ENCODE assay signal across 1 cellular context in genomic region chr10:4354382-4354812, GRCh38.
TF ChIP-seq lines count a peak whose summit lies in the region.

No MANE protein-coding gene starts in this region.

TF ChIP-seq in HEK293, 187 proteins besides CTCF, POLR2A, EP300 and RAD21 (continued from another document and continues in another):
- TF ChIP-seq HIC1 (tag by site-specific recombination; IDR thresholded peaks at IDR 0.05) (0 out of 2 replicates have a peak, but pooled peaks have one; percentile 16), ZNF623 (tag by site-specific recombination; IDR thresholded peaks at IDR 0.05) (no peak), KLF8 (tag by site-specific recombination; IDR thresholded peaks at IDR 0.05) (no peak; the same call in 1 of the 2 replicates), ZSCAN30 (tag by site-specific recombination; IDR thresholded peaks at IDR 0.05) (no peak), KLF9 (tag by site-specific recombination; IDR thresholded peaks at IDR 0.05; ENCODE audit: low read depth) (no peak), ZNF548 (tag by site-specific recombination; IDR thresholded peaks at IDR 0.05) (no peak), ZNF660 (tag by site-specific recombination; IDR thresholded peaks at IDR 0.05) (0 out of 2 replicates have a peak, but pooled peaks have one; percentile 65), ZSCAN16 (tag by site-specific recombination; IDR thresholded peaks at IDR 0.05) (no peak), GLI2 (tag by site-specific recombination; IDR thresholded peaks at IDR 0.05; ENCODE audit: borderline replicate concordance, low read depth) (no peak), ZNF146 (tag by site-specific recombination; IDR thresholded peaks at IDR 0.05) (no peak), ZNF670 (tag by site-specific recombination; IDR thresholded peaks at IDR 0.05; ENCODE audit: low read depth) (no peak), ZFHX2 (tag by site-specific recombination; conservative IDR thresholded peaks at IDR 0.05) (no peak), ZNF292 (tag by site-specific recombination; IDR thresholded peaks at IDR 0.05; ENCODE audit: borderline replicate concordance, low read depth) (no peak), ZNF211 (tag by site-specific recombination; IDR thresholded peaks at IDR 0.05; ENCODE audit: low read depth) (no peak), WT1 (tag by site-specific recombination; IDR thresholded peaks at IDR 0.05) (no peak), ZNF701 (tag by site-specific recombination; IDR thresholded peaks at IDR 0.05) (no peak), ZNF664 (tag by site-specific recombination; IDR thresholded peaks at IDR 0.05) (no peak; the same call in 1 of the 2 replicates), ZNF133 (tag by site-specific recombination; IDR thresholded peaks at IDR 0.05) (no peak), ZNF544 (tag by site-specific recombination; IDR thresholded peaks at IDR 0.05) (no peak), ZNF626 (tag by site-specific recombination; IDR thresholded peaks at IDR 0.05) (no peak), TCF7L2 (IDR thresholded peaks at IDR 0.05; ENCODE audit: borderline replicate concordance, low read depth, low read length) (no peak), ZNF24 (tag by site-specific recombination; IDR thresholded peaks at IDR 0.05) (0 out of 2 replicates have a peak, but pooled peaks have one; percentile 22), ZNF777 (tag by site-specific recombination; IDR thresholded peaks at IDR 0.05; ENCODE audit: borderline replicate concordance) (no peak), ZNF629 (tag by site-specific recombination; IDR thresholded peaks at IDR 0.05) (peak; percentile 50), REPIN1 (tag by site-specific recombination; IDR thresholded peaks at IDR 0.05; ENCODE audit: low read depth) (no peak), ZNF239 (tag by site-specific recombination; IDR thresholded peaks at IDR 0.05) (no peak), ZNF433 (tag by site-specific recombination; IDR thresholded peaks at IDR 0.05; ENCODE audit: low read depth) (no peak), ZNF121 (tag by site-specific recombination; IDR thresholded peaks at IDR 0.05) (no peak), ZNF792 (tag by site-specific recombination; IDR thresholded peaks at IDR 0.05) (no peak), ZNF677 (tag by site-specific recombination; IDR thresholded peaks at IDR 0.05) (no peak), ZEB2 (tag by site-specific recombination; IDR thresholded peaks at IDR 0.05) (no peak), ZNF449 (tag by site-specific recombination; IDR thresholded peaks at IDR 0.05) (no peak), KLF1 (tag by site-specific recombination; IDR thresholded peaks at IDR 0.05) (no peak), GLIS1 (tag by site-specific recombination; IDR thresholded peaks at IDR 0.05) (peak; percentile 80), TRIM28 (IDR thresholded peaks at IDR 0.05; ENCODE audit: borderline replicate concordance, low read length) (peak; percentile 94), ZNF223 (tag by site-specific recombination; IDR thresholded peaks at IDR 0.05) (no peak), ZNF837 (tag by site-specific recombination; IDR thresholded peaks at IDR 0.05) (no peak), ZNF473 (tag by site-specific recombination; IDR thresholded peaks at IDR 0.05) (no peak), KLF7 (tag by site-specific recombination; IDR thresholded peaks at IDR 0.05; ENCODE audit: borderline replicate concordance) (no peak), HOXD13 (CRISPR knock-in tag; IDR thresholded peaks at IDR 0.05; ENCODE audit: borderline replicate concordance) (peak; percentile 46; the same call in 1 of the 2 replicates), ZBTB26 (tag by site-specific recombination; optimal IDR thresholded peaks at IDR 0.05) (no peak), ZNF184 (tag by site-specific recombination; IDR thresholded peaks at IDR 0.05) (no peak), ZNF571 (tag by site-specific recombination; IDR thresholded peaks at IDR 0.05) (no peak), ZBTB1 (tag by site-specific recombination; IDR thresholded peaks at IDR 0.05) (no peak), ZNF280C (tag by site-specific recombination; IDR thresholded peaks at IDR 0.05) (no peak)
- TF ChIP-seq, protein P1, sequence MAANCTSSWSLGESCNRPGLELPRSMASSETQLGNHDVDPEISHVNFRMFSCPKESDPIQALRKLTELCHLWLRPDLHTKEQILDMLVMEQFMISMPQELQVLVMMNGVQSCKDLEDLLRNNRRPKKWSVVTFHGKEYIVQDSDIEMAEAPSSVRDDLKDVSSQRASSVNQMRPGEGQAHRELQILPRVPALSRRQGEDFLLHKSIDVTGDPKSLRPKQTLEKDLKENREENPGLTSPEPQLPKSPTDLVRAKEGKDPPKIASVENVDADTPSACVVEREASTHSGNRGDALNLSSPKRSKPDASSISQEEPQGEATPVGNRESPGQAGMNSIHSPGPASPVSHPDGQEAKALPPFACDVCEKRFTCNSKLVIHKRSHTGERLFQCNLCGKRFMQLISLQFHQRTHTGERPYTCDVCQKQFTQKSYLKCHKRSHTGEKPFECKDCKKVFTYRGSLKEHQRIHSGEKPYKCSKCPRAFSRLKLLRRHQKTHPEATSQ (tag by site-specific recombination; IDR thresholded peaks at IDR 0.05), result no peak
- TF ChIP-seq, protein P2, sequence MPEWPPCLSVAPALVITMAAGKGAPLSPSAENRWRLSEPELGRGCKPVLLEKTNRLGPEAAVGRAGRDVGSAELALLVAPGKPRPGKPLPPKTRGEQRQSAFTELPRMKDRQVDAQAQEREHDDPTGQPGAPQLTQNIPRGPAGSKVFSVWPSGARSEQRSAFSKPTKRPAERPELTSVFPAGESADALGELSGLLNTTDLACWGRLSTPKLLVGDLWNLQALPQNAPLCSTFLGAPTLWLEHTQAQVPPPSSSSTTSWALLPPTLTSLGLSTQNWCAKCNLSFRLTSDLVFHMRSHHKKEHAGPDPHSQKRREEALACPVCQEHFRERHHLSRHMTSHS (tag by site-specific recombination; IDR thresholded peaks at IDR 0.05), result no peak
- TF ChIP-seq, protein P3, sequence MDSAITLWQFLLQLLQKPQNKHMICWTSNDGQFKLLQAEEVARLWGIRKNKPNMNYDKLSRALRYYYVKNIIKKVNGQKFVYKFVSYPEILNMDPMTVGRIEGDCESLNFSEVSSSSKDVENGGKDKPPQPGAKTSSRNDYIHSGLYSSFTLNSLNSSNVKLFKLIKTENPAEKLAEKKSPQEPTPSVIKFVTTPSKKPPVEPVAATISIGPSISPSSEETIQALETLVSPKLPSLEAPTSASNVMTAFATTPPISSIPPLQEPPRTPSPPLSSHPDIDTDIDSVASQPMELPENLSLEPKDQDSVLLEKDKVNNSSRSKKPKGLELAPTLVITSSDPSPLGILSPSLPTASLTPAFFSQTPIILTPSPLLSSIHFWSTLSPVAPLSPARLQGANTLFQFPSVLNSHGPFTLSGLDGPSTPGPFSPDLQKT (IDR thresholded peaks at IDR 0.05; ENCODE audit: borderline replicate concordance, low read depth, low read length), result no peak
- TF ChIP-seq, protein P4, sequence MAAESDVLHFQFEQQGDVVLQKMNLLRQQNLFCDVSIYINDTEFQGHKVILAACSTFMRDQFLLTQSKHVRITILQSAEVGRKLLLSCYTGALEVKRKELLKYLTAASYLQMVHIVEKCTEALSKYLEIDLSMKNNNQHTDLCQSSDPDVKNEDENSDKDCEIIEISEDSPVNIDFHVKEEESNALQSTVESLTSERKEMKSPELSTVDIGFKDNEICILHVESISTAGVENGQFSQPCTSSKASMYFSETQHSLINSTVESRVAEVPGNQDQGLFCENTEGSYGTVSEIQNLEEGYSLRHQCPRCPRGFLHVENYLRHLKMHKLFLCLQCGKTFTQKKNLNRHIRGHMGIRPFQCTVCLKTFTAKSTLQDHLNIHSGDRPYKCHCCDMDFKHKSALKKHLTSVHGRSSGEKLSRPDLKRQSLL (tag by site-specific recombination; IDR thresholded peaks at IDR 0.05), result peak; percentile 57; the same call in 1 of the 2 replicates
- TF ChIP-seq, protein P5, sequence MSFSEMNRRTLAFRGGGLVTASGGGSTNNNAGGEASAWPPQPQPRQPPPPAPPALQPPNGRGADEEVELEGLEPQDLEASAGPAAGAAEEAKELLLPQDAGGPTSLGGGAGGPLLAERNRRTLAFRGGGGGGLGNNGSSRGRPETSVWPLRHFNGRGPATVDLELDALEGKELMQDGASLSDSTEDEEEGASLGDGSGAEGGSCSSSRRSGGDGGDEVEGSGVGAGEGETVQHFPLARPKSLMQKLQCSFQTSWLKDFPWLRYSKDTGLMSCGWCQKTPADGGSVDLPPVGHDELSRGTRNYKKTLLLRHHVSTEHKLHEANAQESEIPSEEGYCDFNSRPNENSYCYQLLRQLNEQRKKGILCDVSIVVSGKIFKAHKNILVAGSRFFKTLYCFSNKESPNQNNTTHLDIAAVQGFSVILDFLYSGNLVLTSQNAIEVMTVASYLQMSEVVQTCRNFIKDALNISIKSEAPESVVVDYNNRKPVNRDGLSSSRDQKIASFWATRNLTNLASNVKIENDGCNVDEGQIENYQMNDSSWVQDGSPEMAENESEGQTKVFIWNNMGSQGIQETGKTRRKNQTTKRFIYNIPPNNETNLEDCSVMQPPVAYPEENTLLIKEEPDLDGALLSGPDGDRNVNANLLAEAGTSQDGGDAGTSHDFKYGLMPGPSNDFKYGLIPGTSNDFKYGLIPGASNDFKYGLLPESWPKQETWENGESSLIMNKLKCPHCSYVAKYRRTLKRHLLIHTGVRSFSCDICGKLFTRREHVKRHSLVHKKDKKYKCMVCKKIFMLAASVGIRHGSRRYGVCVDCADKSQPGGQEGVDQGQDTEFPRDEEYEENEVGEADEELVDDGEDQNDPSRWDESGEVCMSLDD (tag by site-specific recombination; IDR thresholded peaks at IDR 0.05), result no peak
